19 cellular contexts compared by ENCODE assay signal in the genomic region with DNA sequence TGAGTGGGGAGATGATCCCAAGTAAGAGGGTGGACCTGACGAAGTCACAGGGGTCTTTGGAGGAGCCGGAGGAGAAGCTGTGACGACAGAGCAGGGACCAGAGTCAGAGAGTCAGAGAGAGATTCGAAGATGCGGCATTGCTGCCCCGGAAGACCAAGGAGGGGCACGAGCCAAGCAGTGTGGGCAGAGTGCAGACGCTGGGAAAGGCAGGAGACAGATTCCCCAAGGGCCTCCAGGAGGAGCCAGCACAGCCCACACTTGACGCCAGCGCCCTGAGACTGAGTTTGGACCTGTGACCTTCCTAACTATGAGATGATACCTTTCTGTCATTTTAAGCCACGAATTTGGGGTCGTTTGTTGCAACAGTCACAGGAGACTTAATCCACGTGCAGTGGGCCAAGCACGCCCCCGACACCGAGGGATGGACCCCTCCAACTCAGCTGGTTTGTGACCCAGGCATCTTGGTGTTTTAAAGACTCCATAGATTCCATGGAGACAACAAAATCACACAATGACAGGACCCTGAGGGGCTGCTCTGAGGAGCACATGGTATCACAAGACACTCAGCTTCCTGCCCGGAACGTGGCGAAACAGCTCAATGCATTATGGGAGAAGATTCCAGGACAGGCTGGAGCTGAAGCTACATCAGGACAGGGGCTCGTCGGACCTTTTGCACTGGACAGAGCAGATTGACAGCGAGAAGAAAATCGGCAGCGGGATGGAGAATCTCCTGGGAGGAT. TPM values are rescaled to one million over a fixed set of nuclear protein-coding genes. Genes with fewer than 3 reads are reported as not detected.
A peak's percentile ranks its signal among the peaks of the same experiment; 100 is the strongest.
DNase-seq lines count a peak whose midpoint lies in the region; ATAC-seq and TF ChIP-seq lines count a peak whose summit lies in the region.
"Had no signal": no experiment of that assay in that cellular context is flagged by ENCODE, and none has a peak within 500 bp of the region (broad histone marks: within the 10 kb centered on the region; RNA-seq: fewer than 3 reads in every experiment).

No MANE protein-coding gene starts in this region.

- no peak overlapping the region for H2BK5ac ChIP-seq in neuronal stem cell (ENCODE audit: low read length)

- WGBS in neuronal stem cell (ENCODE audit: extremely low coverage in 2 of 2, insufficient read length in 2 of 2, insufficient replicate concordance in 1 of 2), 2 donors = no CpG with 5 or more reads among the region's 24 CpGs

- POLR2A ChIA-PET in activated naive CD8-positive, alpha-beta T cell treated with anti-CD3 and anti-CD28 coated beads, Interleukin-2, amount 10 ng/mL, durations not matched to agents 7 days and 5 days (lab: Charles Lee) = no interaction called here

- H3K4me2 ChIP-seq in neuronal stem cell (ENCODE audit: insufficient read depth, low read length, poor library complexity, severe bottlenecking) = no peak overlapping the region
- H3K4me2 ChIP-seq: A549 had no signal

- intact Hi-C loops in upper lobe of right lung (cut with DNase I) = no loop called here
- intact Hi-C loops in head of caudate nucleus (cut with DNase I) = no loop called here

- peaks cover 9% of the 10 kb centered on the region for H3K9me3 Mint-ChIP-seq in activated naive CD8-positive, alpha-beta T cell treated with anti-CD3 and anti-CD28 coated beads, Interleukin-2, amount 10 ng/mL, durations not matched to agents 7 days and 5 days
- H3K9me3 Mint-ChIP-seq in activated naive CD8-positive, alpha-beta T cell treated with anti-CD3 and anti-CD28 coated beads, Interleukin-2, amount 50 U/mL, for 24 hours = peaks cover 10% of the 10 kb centered on the region
- H3K9me3 Mint-ChIP-seq in chondrocyte (ENCODE audit: low read depth) = peaks cover 10% of the 10 kb centered on the region

- peaks cover 10% of the 10 kb centered on the region for H3K36me3 Mint-ChIP-seq in activated naive CD8-positive, alpha-beta T cell treated with anti-CD3 and anti-CD28 coated beads, Interleukin-2, amount 10 ng/mL, durations not matched to agents 7 days and 5 days
- peaks cover 31% of the 10 kb centered on the region for H3K36me3 Mint-ChIP-seq in activated naive CD8-positive, alpha-beta T cell treated with anti-CD3 and anti-CD28 coated beads, Interleukin-2, amount 50 U/mL, for 24 hours (ENCODE audit: low read depth)
- H3K36me3 Mint-ChIP-seq in chondrocyte (ENCODE audit: low read depth) = no peaks in the 10 kb centered on the region

- no peak overlapping the region for H3K23ac ChIP-seq in neuronal stem cell (ENCODE audit: low read depth, low read length, poor library complexity)

- H3K27me3 Mint-ChIP-seq in activated naive CD8-positive, alpha-beta T cell treated with anti-CD3 and anti-CD28 coated beads, Interleukin-2, amount 10 ng/mL, durations not matched to agents 7 days and 5 days = no peaks in the 10 kb centered on the region
- no peaks in the 10 kb centered on the region for H3K27me3 Mint-ChIP-seq in activated naive CD8-positive, alpha-beta T cell treated with anti-CD3 and anti-CD28 coated beads, Interleukin-2, amount 50 U/mL, for 24 hours
- H3K27me3 Mint-ChIP-seq in chondrocyte (ENCODE audit: low read depth) = peaks cover 23% of the 10 kb centered on the region

- no peaks in the 10 kb centered on the region for H3K36me3 ChIP-seq in neuronal stem cell (replicated peaks in 1 of 2; ENCODE audit: control insufficient read depth in 2 of 2, insufficient read depth in 2 of 2, low read length in 2 of 2)
- no peaks in the 10 kb centered on the region for H3K36me3 ChIP-seq in upper lobe of right lung
- H3K36me3 ChIP-seq: SJCRH30 had no signal

- ATAC-seq in activated naive CD8-positive, alpha-beta T cell treated with anti-CD3 and anti-CD28 coated beads, Interleukin-2, amount 10 ng/mL, durations not matched to agents 7 days and 5 days (ENCODE audit: low read depth) = no peak
- no peak for ATAC-seq in activated naive CD8-positive, alpha-beta T cell treated with anti-CD3 and anti-CD28 coated beads, Interleukin-2, amount 50 U/mL, for 24 hours
- ATAC-seq in upper lobe of right lung (no peak), GM19463 (IDR thresholded peaks at IDR 0.05; ENCODE audit: unreplicated experiment) (no peak)
- ATAC-seq: A549 had no signal

- H2BK15ac ChIP-seq in neuronal stem cell (ENCODE audit: low read length) = no peak overlapping the region

- H3K27me3 ChIP-seq in neuronal stem cell (ENCODE audit: control insufficient read depth in 3 of 3, insufficient read depth in 3 of 3, low read depth in 1 of 3, low read length in 3 of 3) = peaks cover 0 to 2% (median 0%) of the 10 kb centered on the region in 3 experiments
- no peaks in the 10 kb centered on the region for H3K27me3 ChIP-seq in upper lobe of right lung
- H3K27me3 ChIP-seq: SJCRH30 had no signal

- peaks cover 8% of the 10 kb centered on the region for H3K4me1 Mint-ChIP-seq in activated naive CD8-positive, alpha-beta T cell treated with anti-CD3 and anti-CD28 coated beads, Interleukin-2, amount 10 ng/mL, durations not matched to agents 7 days and 5 days
- H3K4me1 Mint-ChIP-seq in activated naive CD8-positive, alpha-beta T cell treated with anti-CD3 and anti-CD28 coated beads, Interleukin-2, amount 50 U/mL, for 24 hours = peaks cover 32% of the 10 kb centered on the region
- H3K4me1 Mint-ChIP-seq in chondrocyte (ENCODE audit: low read depth) = no peaks in the 10 kb centered on the region

- no peak overlapping the region for H2BK120ac ChIP-seq in neuronal stem cell (ENCODE audit: low read depth, low read length)

- H3K4me3 ChIP-seq in neuronal stem cell (ENCODE audit: low read length in 2 of 2) (no peak overlapping the region), upper lobe of right lung (no peak overlapping the region)
- H3K4me3 ChIP-seq: A549, GM12878, SJCRH30 had no signal

- peak overlapping the region; percentile 27 for H2AK5ac ChIP-seq in neuronal stem cell (ENCODE audit: low read depth, low read length)

- H2AFZ ChIP-seq in neuronal stem cell (ENCODE audit: low read length) = no peak overlapping the region

- no peak overlapping the region for H3K18ac ChIP-seq in neuronal stem cell (ENCODE audit: low read length)

- H3K79me1 ChIP-seq in neuronal stem cell (ENCODE audit: low read depth, low read length) = no peaks in the 10 kb centered on the region

- H3K14ac ChIP-seq in neuronal stem cell (ENCODE audit: low read length) = no peak overlapping the region

- H3K9ac ChIP-seq in neuronal stem cell (ENCODE audit: low read depth, low read length, poor library complexity) = no peak overlapping the region

- peaks cover 0 to 2% of the 10 kb centered on the region in 2 donors for H3K4me1 ChIP-seq in neuronal stem cell (ENCODE audit: control insufficient read depth in 2 of 2, insufficient read depth in 1 of 2, low read depth in 1 of 2, low read length in 2 of 2)
- no peaks in the 10 kb centered on the region for H3K4me1 ChIP-seq in upper lobe of right lung
- H3K4me1 ChIP-seq: A549, SJCRH30 had no signal

- H3K27ac ChIP-seq in neuronal stem cell (replicated peaks; ENCODE audit: low read length) (no peak overlapping the region), upper lobe of right lung (no peak overlapping the region)
- H3K27ac ChIP-seq: A549, C4-2B, RWPE1, SJCRH30 had no signal

- H3K4ac ChIP-seq in neuronal stem cell (ENCODE audit: low read length) = no peak overlapping the region

- H4K8ac ChIP-seq in neuronal stem cell (ENCODE audit: low read depth, low read length) = peak overlapping the region; percentile 24

- TF ChIP-seq CTCF in chondrocyte (IDR thresholded peaks at IDR 0.05) (no peak), upper lobe of right lung (IDR thresholded peaks at IDR 0.05) (no peak)

- H3K4me3 Mint-ChIP-seq in activated naive CD8-positive, alpha-beta T cell treated with anti-CD3 and anti-CD28 coated beads, Interleukin-2, amount 10 ng/mL, durations not matched to agents 7 days and 5 days = no peak overlapping the region
- H3K4me3 Mint-ChIP-seq in activated naive CD8-positive, alpha-beta T cell treated with anti-CD3 and anti-CD28 coated beads, Interleukin-2, amount 50 U/mL, for 24 hours = no peak overlapping the region
- no peak overlapping the region for H3K4me3 Mint-ChIP-seq in chondrocyte (ENCODE audit: unreplicated experiment)

- H2BK12ac ChIP-seq in neuronal stem cell (ENCODE audit: low read length) = no peak overlapping the region

- H3K9me3 ChIP-seq in neuronal stem cell (replicated peaks in 1 of 2; ENCODE audit: control insufficient read depth in 2 of 2, insufficient read depth in 1 of 2, low read depth in 1 of 2, low read length in 2 of 2) (no peaks in the 10 kb centered on the region), upper lobe of right lung (no peaks in the 10 kb centered on the region)
- H3K9me3 ChIP-seq: SJCRH30 had no signal

- peak overlapping the region; percentile 31 for H3K27ac Mint-ChIP-seq in activated naive CD8-positive, alpha-beta T cell treated with anti-CD3 and anti-CD28 coated beads, Interleukin-2, amount 10 ng/mL, durations not matched to agents 7 days and 5 days
- H3K27ac Mint-ChIP-seq in activated naive CD8-positive, alpha-beta T cell treated with anti-CD3 and anti-CD28 coated beads, Interleukin-2, amount 50 U/mL, for 24 hours = no peak overlapping the region
- H3K27ac Mint-ChIP-seq in chondrocyte (ENCODE audit: unreplicated experiment) = no peak overlapping the region

- no peak overlapping the region for H4K91ac ChIP-seq in neuronal stem cell (ENCODE audit: low read depth, low read length, poor library complexity)

- no peak for DNase-seq in activated naive CD8-positive, alpha-beta T cell treated with anti-CD3 and anti-CD28 coated beads, Interleukin-2, amount 10 ng/mL, durations not matched to agents 7 days and 5 days
- DNase-seq in activated naive CD8-positive, alpha-beta T cell treated with anti-CD3 and anti-CD28 coated beads, Interleukin-2, amount 50 U/mL, for 24 hours = no peak
- DNase-seq in chondrocyte (ENCODE audit: low spot score) (peak; percentile 57), neuronal stem cell (ENCODE audit: low spot score) (no peak), upper lobe of right lung (peak; percentile 41), head of caudate nucleus (no peak), kidney tubule cell (ENCODE audit: low spot score) (no peak)
- DNase-seq: DMS 273 treated with DMSO at 0.1 percent for 48 hours, GDM1, NCI-H1092 treated with DMSO at 0.1 percent for 48 hours, NCI-H345, NCI-H526 treated with DMSO at 0.1 percent for 48 hours, SJCRH30 had no signal

RNA-seq across cellular contexts. Expression of a gene that starts 11.0 kb away (rescaled TPM):
- not detected for total RNA-seq in activated naive CD8-positive, alpha-beta T cell treated with anti-CD3 and anti-CD28 coated beads, Interleukin-2, amount 10 ng/mL, durations not matched to agents 7 days and 5 days
- not detected in 3 replicates for total RNA-seq in chondrocyte
- not detected for polyA plus RNA-seq in neuronal stem cell (2013, experiment 1 of 2)
- not detected for polyA plus RNA-seq in neuronal stem cell (2013, experiment 2 of 2)
- not detected for total RNA-seq in upper lobe of right lung
- total RNA-seq: GM12878, SJCRH30 had no signal

RNA-seq across cellular contexts. Expression of a gene that starts 18.5 kb away (rescaled TPM):
- total RNA-seq in activated naive CD8-positive, alpha-beta T cell treated with anti-CD3 and anti-CD28 coated beads, Interleukin-2, amount 10 ng/mL, durations not matched to agents 7 days and 5 days = 10 to 100 TPM in 1 of 2 experiments, 1 to 10 TPM in 1; 7.8 to 10.7 TPM
- total RNA-seq in chondrocyte (0.22 TPM in 1 of 3 replicates, not detected in the others), upper lobe of right lung (4.1 TPM)
- polyA plus RNA-seq in neuronal stem cell (2013, experiment 1 of 2) = not detected
- polyA plus RNA-seq in neuronal stem cell (2013, experiment 2 of 2) = not detected
- total RNA-seq: SJCRH30 had no signal

RNA-seq across cellular contexts. Expression of a gene that starts 26.3 kb away (rescaled TPM):
- 10 to 100 TPM; 77.8 to 80.2 TPM for total RNA-seq in activated naive CD8-positive, alpha-beta T cell treated with anti-CD3 and anti-CD28 coated beads, Interleukin-2, amount 10 ng/mL, durations not matched to agents 7 days and 5 days
- total RNA-seq in chondrocyte (not detected in 3 replicates), upper lobe of right lung (1.5 TPM)
- not detected for polyA plus RNA-seq in neuronal stem cell (2013, experiment 1 of 2)
- not detected for polyA plus RNA-seq in neuronal stem cell (2013, experiment 2 of 2)
- total RNA-seq: HT-29, SJCRH30 had no signal
- polyA plus RNA-seq: A549 had no signal

RNA-seq across cellular contexts. Expression of a gene that starts 26.6 kb away (rescaled TPM):
- total RNA-seq in activated naive CD8-positive, alpha-beta T cell treated with anti-CD3 and anti-CD28 coated beads, Interleukin-2, amount 10 ng/mL, durations not matched to agents 7 days and 5 days = not detected
- total RNA-seq in chondrocyte (not detected in 3 replicates), upper lobe of right lung (not detected)
- not detected for polyA plus RNA-seq in neuronal stem cell (2013, experiment 1 of 2)
- not detected for polyA plus RNA-seq in neuronal stem cell (2013, experiment 2 of 2)
- total RNA-seq: GM12878, SJCRH30 had no signal
- polyA plus RNA-seq: A549 had no signal

Comparison
In these comparisons a context has a peak if more than half of its experiments do, and no peak if none do; other contexts are left out.
1. DNase-seq: peak in chondrocyte (single experiment) and upper lobe of right lung (single experiment); none in activated naive CD8-positive, alpha-beta T cell treated with anti-CD3 and anti-CD28 coated beads, Interleukin-2, amount 10 ng/mL, durations not matched to agents 7 days and 5 days (single experiment), activated naive CD8-positive, alpha-beta T cell treated with anti-CD3 and anti-CD28 coated beads, Interleukin-2, amount 50 U/mL, for 24 hours (single experiment), neuronal stem cell (single experiment), head of caudate nucleus (0 of 42) and kidney tubule cell (single experiment).
2. RNA of a gene that starts 26.3 kb away (total RNA-seq): 77.8 to 80.2 TPM in activated naive CD8-positive, alpha-beta T cell treated with anti-CD3 and anti-CD28 coated beads, Interleukin-2, amount 10 ng/mL, durations not matched to agents 7 days and 5 days; 1.5 TPM in upper lobe of right lung (single experiment) and not detected in chondrocyte; every median in the first group is over 10 times any median in the second.